Comparison of ENCODE assay signal across 27 cellular contexts in the genomic region with DNA sequence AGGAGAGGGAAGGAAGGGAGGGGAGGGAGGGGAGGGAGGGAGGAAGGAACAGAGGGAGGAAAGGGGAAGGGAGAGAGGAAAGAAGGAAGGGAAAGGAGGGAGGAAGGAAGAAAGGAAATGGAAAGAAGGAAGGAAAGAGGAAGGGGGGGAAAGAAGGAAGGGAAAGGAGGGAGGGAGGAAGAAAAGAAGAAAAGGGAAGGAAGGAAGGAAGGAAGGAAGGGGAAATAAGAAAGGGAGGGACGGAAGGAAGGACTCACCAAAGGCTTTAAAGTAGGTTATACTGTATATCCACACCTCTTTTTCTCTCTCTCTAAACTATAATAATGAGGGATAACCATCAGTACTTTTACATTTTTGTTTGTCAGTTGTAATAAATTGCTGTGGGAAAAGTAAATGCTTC.
"Had no signal": no experiment of that assay in that cellular context is flagged by ENCODE, and none has a peak within 500 bp of the region (broad histone marks: within the 10 kb centered on the region; RNA-seq: fewer than 3 reads in every experiment).

No MANE protein-coding gene starts in this region.

- H3K4me1 ChIP-seq: stomach, suprapubic skin, testis, thyroid gland, tibial artery, tibial nerve, transverse colon, upper lobe of left lung, upper lobe of right lung, uterus, vagina had no signal

- H3K9me3 ChIP-seq: stomach, suprapubic skin, testis, thoracic aorta, thyroid gland, tibial artery, tibial nerve, transverse colon, upper lobe of left lung, upper lobe of right lung, uterus, vagina had no signal

- FAIRE-seq: urothelium cell line had no signal

- H3K27ac ChIP-seq: stomach, suprapubic skin, testis, thoracic aorta, thyroid gland, tibial artery, tibial nerve, transverse colon, upper lobe of left lung, upper lobe of right lung, uterus, vagina had no signal

- H3K4me3 ChIP-seq: stomach, suprapubic skin, testis, thoracic aorta, thyroid gland, tibial artery, tibial nerve, transverse colon, upper lobe of left lung, upper lobe of right lung, uterus, vagina had no signal

- ATAC-seq: stimulated activated effector memory CD8-positive, alpha-beta T cell treated with anti-CD3 and anti-CD28 coated beads, Interleukin-12 subunit alpha, Interleukin-12 subunit beta, amount 100 ng/mL, for 72 hours; stimulated activated memory B cell treated with anti-CD40 and anti-IgM and Interleukin-4, amounts not matched to agents 10 μg/mL and 1 μg/mL and 100 μg/mL, for 72 hours; stimulated activated naive B cell treated with anti-CD40 and anti-IgM and Interleukin-4, amounts not matched to agents 10 μg/mL and 1 μg/mL and 100 μg/mL, for 72 hours; stimulated activated naive CD8-positive, alpha-beta T cell treated with anti-CD3 and anti-CD28 coated beads, Interleukin-15, amount 100 ng/mL, for 72 hours; stimulated activated naive CD8-positive, alpha-beta T cell treated with anti-CD3 and anti-CD28 coated beads, Interleukin-15, Interleukin-2, amounts not matched to agents 100 U/mL and 50 U/mL, for 24 hours; upper lobe of right lung had no signal

- H3K36me3 ChIP-seq: suprapubic skin, thoracic aorta, thyroid gland, transverse colon, upper lobe of left lung, upper lobe of right lung, uterus had no signal

- DNase-seq: stimulated activated CD4-positive, alpha-beta T cell treated with anti-CD3 and anti-CD28 coated beads, Interleukin-2, amount 100 ng/mL, for 48 hours; stimulated activated CD4-positive, alpha-beta T cell treated with anti-CD3 and anti-CD28 coated beads, Interleukin-4, amount 100 ng/mL, for 1 hour; stimulated activated CD4-positive, alpha-beta T cell treated with anti-CD3 and anti-CD28 coated beads, Interleukin-4, amount 100 ng/mL, for 24 hours; stimulated activated CD4-positive, alpha-beta T cell treated with anti-CD3 and anti-CD28 coated beads, Interleukin-4, amount 100 ng/mL, for 4 hours; stimulated activated CD8-positive, alpha-beta memory T cell treated with anti-CD3 and anti-CD28 coated beads, Interleukin-4, amount 100 ng/mL, for 48 hours; stimulated activated naive B cell treated with anti-CD40 and anti-IgM and Interleukin-4, amounts not matched to agents 10 μg/mL and 1 μg/mL and 100 μg/mL, for 72 hours; stimulated activated naive CD4-positive, alpha-beta T cell; stimulated activated naive CD4-positive, alpha-beta T cell treated with Interleukin-2 at 50 U/mL for 16 hours; stimulated activated naive CD8-positive, alpha-beta T cell treated with anti-CD3 and anti-CD28 coated beads, Interleukin-15, amount 100 ng/mL, for 72 hours; stimulated activated naive CD8-positive, alpha-beta T cell treated with anti-CD3 and anti-CD28 coated beads, Interleukin-15, Interleukin-2, amounts not matched to agents 100 U/mL and 50 U/mL, for 24 hours; stomach; substantia nigra; testis; thyroid gland; tibial artery; transverse colon; trophoblast cell; upper lobe of left lung; upper lobe of right lung; uterus had no signal

- H3K27me3 ChIP-seq: stomach, suprapubic skin, testis, thyroid gland, tibial artery, tibial nerve, upper lobe of left lung, upper lobe of right lung, uterus, vagina had no signal
